ENCODE assay signal across 9 cellular contexts in the genomic region with DNA sequence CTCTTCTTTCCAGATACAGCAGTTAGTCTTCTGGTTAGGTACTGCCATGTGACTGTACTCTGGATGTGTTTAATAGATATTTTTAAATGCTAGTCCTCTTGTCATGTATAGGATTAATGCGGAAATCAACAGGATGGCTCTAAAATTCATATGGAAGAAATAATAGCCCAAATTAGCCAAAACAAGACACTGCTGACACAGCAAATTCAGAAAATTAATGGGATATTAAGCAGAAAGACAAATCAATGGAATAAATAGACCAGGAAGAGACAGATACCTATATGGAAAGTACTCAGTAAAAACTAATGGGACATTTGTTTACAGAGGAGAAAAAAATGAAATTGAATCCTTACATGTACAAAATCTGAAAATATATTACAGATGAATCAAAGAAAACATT.
"Had no signal": no experiment of that assay in that cellular context is flagged by ENCODE, and none has a peak within 500 bp of the region (broad histone marks: within the 10 kb centered on the region; RNA-seq: fewer than 3 reads in every experiment).

No MANE protein-coding gene starts in this region.

- H3K9ac ChIP-seq: GM23248 had no signal

- H2AFZ ChIP-seq: GM23248 had no signal

- H3K4me1 Mint-ChIP-seq: H9, IgD-negative memory B cell had no signal

- H3K27ac ChIP-seq: GM23248, HL-60 had no signal

- H3K4me3 ChIP-seq: GM23248 had no signal

- H3K4me3 Mint-ChIP-seq: H9, HFFc6, IgD-negative memory B cell had no signal

- DNase-seq: GM23248, GOT3, H9, HCEC 1CT, HFFc6, KG1 had no signal

- H3K27me3 Mint-ChIP-seq: IgD-negative memory B cell had no signal

- H3K27ac Mint-ChIP-seq: H9, HFFc6, IgD-negative memory B cell had no signal

- H3K9me3 Mint-ChIP-seq: H9 had no signal

- H3K36me3 Mint-ChIP-seq: IgD-negative memory B cell had no signal

- FAIRE-seq: H54 had no signal
